ENCODE assay signal across 8 cellular contexts in genomic region chr6:111483736-111484654, GRCh38. TPM values are rescaled to one million over a fixed set of nuclear protein-coding genes. Genes with fewer than 3 reads are reported as not detected.
DNase-seq lines count a peak whose midpoint lies in the region; ATAC-seq and TF ChIP-seq lines count a peak whose summit lies in the region.

No MANE protein-coding gene starts in this region.

- CTCF ChIA-PET in BJ (lab: Yijun Ruan, JAX), result interaction anchor here (0.6 to 1.1 kb wide), 5 partner anchors 38 to 193 kb away, joined by 3 to 5 read pairs (median 4); no protein-coding TSS in a partner anchor
- CTCF ChIA-PET in activated CD4-positive, alpha-beta T cell treated with anti-CD3 and anti-CD28 coated beads for 36 hours (lab: Charles Lee), result interaction anchor here (0.7 to 2.7 kb wide), 5 partner anchors 42 to 604 kb away, joined by 3 to 18 read pairs (median 5); a partner anchor contains a TSS

- no peaks in the 10 kb centered on the region for H3K27me3 Mint-ChIP-seq in activated CD4-positive, alpha-beta T cell treated with anti-CD3 and anti-CD28 coated beads for 36 hours

- TF ChIP-seq CTCF in BJ (IDR thresholded peaks at IDR 0.05; ENCODE audit: insufficient read depth, low read depth, low read length), result no peak
- TF ChIP-seq CTCF in liver (IDR thresholded peaks at IDR 0.05; ENCODE audit: low read depth, low read length, missing input control), result no peak

- DNase-seq in BJ (ENCODE audit: low read depth), result peak; percentile 88
- peak; percentile 90 to 93 for DNase-seq in NCI-H446 (lab: John Stamatoyannopoulos, UW)
- DNase-seq in activated CD4-positive, alpha-beta T cell treated with anti-CD3 and anti-CD28 coated beads for 36 hours, result peak; percentile 92
- DNase-seq in dermis blood vessel endothelial cell, result peak; percentile 98
- peak; percentile 80 to 83 for DNase-seq in stimulated activated CD4-positive, alpha-beta T cell treated with anti-CD3 and anti-CD28 coated beads, Interleukin-2, amount 100 ng/mL, for 48 hours

- TF ChIP-seq RAD21 in liver (IDR thresholded peaks at IDR 0.05), result peak; percentile 51 to 59

- 2% methylated on average over 67 of the region's 67 CpGs for WGBS in liver

- peak; percentile 48 for ATAC-seq in HG03354 (IDR thresholded peaks at IDR 0.05; ENCODE audit: poor library complexity, severe bottlenecking, unreplicated experiment)
- peak; percentile 52 for ATAC-seq in activated CD4-positive, alpha-beta T cell treated with anti-CD3 and anti-CD28 coated beads for 36 hours

- no peaks in the 10 kb centered on the region for H3K9me3 ChIP-seq in liver (ENCODE audit: control insufficient read depth in 4 of 4, low read length in 3 of 4)

- peak; percentile 99 for TF ChIP-seq POLR2A in GM19099 (IDR thresholded peaks at IDR 0.05; ENCODE audit: extremely low read depth, insufficient read length, low read depth)

- POLR2A ChIA-PET in BJ (lab: Charles Lee), result interaction anchor here (0.7 to 1.5 kb wide), 3 partner anchors 91 to 221 kb away, joined by 4 to 6 read pairs (median 4); partner anchors contain the start of gene TRAF3IP2
- POLR2A ChIA-PET in activated CD4-positive, alpha-beta T cell treated with anti-CD3 and anti-CD28 coated beads for 36 hours (lab: Charles Lee), result interaction anchor here (1.4 to 2.3 kb wide), 2 partner anchors 122 to 225 kb away, joined by 10 to 16 read pairs; partner anchors contain the start of gene TRAF3IP2

- H3K27ac ChIP-seq in liver (ENCODE audit: low read depth in 1 of 2, low read length in 2 of 2), result peak overlapping the region; percentile 98 to 99

- intact Hi-C loops in activated CD4-positive, alpha-beta T cell treated with anti-CD3 and anti-CD28 coated beads for 36 hours (cut with DNase I, micrococcal nuclease), result loop anchor here (1.0 to 10.0 kb wide), 25 partner anchors 12 to 669 kb away; partner anchors contain the start of genes AMD1 (in 2 of the 2), CDK19 (in 2 of the 2), FYN (in 1 of the 2) and SLC16A10 (in 1 of the 2)

- H3K4me3 ChIP-seq in BJ (ENCODE audit: low read depth, low read length) (peak overlapping the region; percentile 72), liver (ENCODE audit: low read depth in 1 of 3, low read length in 3 of 3) (peak overlapping the region; percentile 78 to 94 (median 82))

- H3K27me3 ChIP-seq in BJ (ENCODE audit: control insufficient read depth, insufficient read depth, low read length) (no peaks in the 10 kb centered on the region), liver (ENCODE audit: control insufficient read depth in 4 of 4, insufficient read depth in 4 of 4, low read length in 3 of 4) (no peaks in the 10 kb centered on the region)

- H3K36me3 Mint-ChIP-seq in activated CD4-positive, alpha-beta T cell treated with anti-CD3 and anti-CD28 coated beads for 36 hours (ENCODE audit: low read depth), result peaks cover 23% of the 10 kb centered on the region

- no peaks in the 10 kb centered on the region for H3K9me3 Mint-ChIP-seq in activated CD4-positive, alpha-beta T cell treated with anti-CD3 and anti-CD28 coated beads for 36 hours (ENCODE audit: low read depth)

- peaks cover 0 to 14% (median 12%) of the 10 kb centered on the region in 4 donors for H3K4me1 ChIP-seq in liver (ENCODE audit: control insufficient read depth in 4 of 4, insufficient read depth in 4 of 4, low read length in 3 of 4)

- H3K36me3 ChIP-seq in BJ (ENCODE audit: control insufficient read depth, insufficient read depth, low read length) (no peaks in the 10 kb centered on the region), liver (ENCODE audit: control insufficient read depth in 4 of 4, insufficient read depth in 3 of 4, low read depth in 1 of 4, low read length in 3 of 4) (no peaks in the 10 kb centered on the region)

- peak overlapping the region; percentile 100 for H3K27ac Mint-ChIP-seq in activated CD4-positive, alpha-beta T cell treated with anti-CD3 and anti-CD28 coated beads for 36 hours

- H3K9ac ChIP-seq in liver (ENCODE audit: low read depth in 1 of 2, low read length in 2 of 2), result peak overlapping the region; percentile 67 to 90

- H3K4me1 Mint-ChIP-seq in activated CD4-positive, alpha-beta T cell treated with anti-CD3 and anti-CD28 coated beads for 36 hours, result peaks cover 60% of the 10 kb centered on the region

- peak overlapping the region; percentile 94 for H3K4me3 Mint-ChIP-seq in activated CD4-positive, alpha-beta T cell treated with anti-CD3 and anti-CD28 coated beads for 36 hours

TF ChIP-seq in liver, 16 proteins besides CTCF, POLR2A, EP300 and RAD21:
- no peak for TF ChIP-seq EGR1 (IDR thresholded peaks at IDR 0.05; ENCODE audit: low read depth in 2 of 2)
- TF ChIP-seq NR2F2 (IDR thresholded peaks at IDR 0.05), result peak; percentile 66
- TF ChIP-seq HNF4A (conservative IDR thresholded peaks at IDR 0.05), result peak; percentile 19 to 33
- no peak for TF ChIP-seq FOXA2 (IDR thresholded peaks at IDR 0.05)
- TF ChIP-seq TAF1 (conservative IDR thresholded peaks at IDR 0.05), result peak; percentile 49
- TF ChIP-seq, protein P1, sequence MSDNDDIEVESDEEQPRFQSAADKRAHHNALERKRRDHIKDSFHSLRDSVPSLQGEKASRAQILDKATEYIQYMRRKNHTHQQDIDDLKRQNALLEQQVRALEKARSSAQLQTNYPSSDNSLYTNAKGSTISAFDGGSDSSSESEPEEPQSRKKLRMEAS (IDR thresholded peaks at IDR 0.05), result peak; percentile 90
- TF ChIP-seq, protein P2, sequence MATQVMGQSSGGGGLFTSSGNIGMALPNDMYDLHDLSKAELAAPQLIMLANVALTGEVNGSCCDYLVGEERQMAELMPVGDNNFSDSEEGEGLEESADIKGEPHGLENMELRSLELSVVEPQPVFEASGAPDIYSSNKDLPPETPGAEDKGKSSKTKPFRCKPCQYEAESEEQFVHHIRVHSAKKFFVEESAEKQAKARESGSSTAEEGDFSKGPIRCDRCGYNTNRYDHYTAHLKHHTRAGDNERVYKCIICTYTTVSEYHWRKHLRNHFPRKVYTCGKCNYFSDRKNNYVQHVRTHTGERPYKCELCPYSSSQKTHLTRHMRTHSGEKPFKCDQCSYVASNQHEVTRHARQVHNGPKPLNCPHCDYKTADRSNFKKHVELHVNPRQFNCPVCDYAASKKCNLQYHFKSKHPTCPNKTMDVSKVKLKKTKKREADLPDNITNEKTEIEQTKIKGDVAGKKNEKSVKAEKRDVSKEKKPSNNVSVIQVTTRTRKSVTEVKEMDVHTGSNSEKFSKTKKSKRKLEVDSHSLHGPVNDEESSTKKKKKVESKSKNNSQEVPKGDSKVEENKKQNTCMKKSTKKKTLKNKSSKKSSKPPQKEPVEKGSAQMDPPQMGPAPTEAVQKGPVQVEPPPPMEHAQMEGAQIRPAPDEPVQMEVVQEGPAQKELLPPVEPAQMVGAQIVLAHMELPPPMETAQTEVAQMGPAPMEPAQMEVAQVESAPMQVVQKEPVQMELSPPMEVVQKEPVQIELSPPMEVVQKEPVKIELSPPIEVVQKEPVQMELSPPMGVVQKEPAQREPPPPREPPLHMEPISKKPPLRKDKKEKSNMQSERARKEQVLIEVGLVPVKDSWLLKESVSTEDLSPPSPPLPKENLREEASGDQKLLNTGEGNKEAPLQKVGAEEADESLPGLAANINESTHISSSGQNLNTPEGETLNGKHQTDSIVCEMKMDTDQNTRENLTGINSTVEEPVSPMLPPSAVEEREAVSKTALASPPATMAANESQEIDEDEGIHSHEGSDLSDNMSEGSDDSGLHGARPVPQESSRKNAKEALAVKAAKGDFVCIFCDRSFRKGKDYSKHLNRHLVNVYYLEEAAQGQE (IDR thresholded peaks at IDR 0.05), result peak; percentile 28
- no peak for TF ChIP-seq HNF4G (IDR thresholded peaks at IDR 0.05)
- no peak for TF ChIP-seq ZBTB33 (IDR thresholded peaks at IDR 0.05)
- peak; percentile 54 to 79 for TF ChIP-seq RXRA (IDR thresholded peaks at IDR 0.05)
- peak; percentile 75 for TF ChIP-seq SP1 (IDR thresholded peaks at IDR 0.05)
- TF ChIP-seq JUND (IDR thresholded peaks at IDR 0.05), result peak; percentile 20 to 26
- no peak for TF ChIP-seq GABPA (IDR thresholded peaks at IDR 0.05 in 1 of 2, conservative IDR thresholded peaks at IDR 0.05 in 1 of 2)
- no peak for TF ChIP-seq FOXA1 (IDR thresholded peaks at IDR 0.05)
- no peak for TF ChIP-seq ATF3 (IDR thresholded peaks at IDR 0.05)
- peak; percentile 30 for TF ChIP-seq YY1 (IDR thresholded peaks at IDR 0.05)

RNA-seq across cellular contexts. Expression of gene REV3L, which starts 1.0 kb away (rescaled TPM):
- polyA plus RNA-seq in BJ (2011; rRNA removed) (19.1 and 33.1 TPM in 2 replicates), liver (1 to 10 TPM; 3.8 to 10.0 TPM)
- polyA minus RNA-seq in BJ (2011; rRNA and poly(A)+ RNA removed), result 29.6 and 31.5 TPM in 2 replicates
- 10 to 100 TPM; 16.5 to 20.9 TPM for total RNA-seq in activated CD4-positive, alpha-beta T cell treated with anti-CD3 and anti-CD28 coated beads for 36 hours
- total RNA-seq in dermis blood vessel endothelial cell (39.5 and 61.2 TPM in 2 replicates), liver (10 to 100 TPM; 12.4 to 17.7 TPM)

Comparison
In these comparisons a context has a peak if more than half of its experiments do, and no peak if none do; other contexts are left out.
1. Peak in every context shown above with its lines: DNase-seq, ATAC-seq, H3K4me3 ChIP-seq and H3K27ac ChIP-seq.